Comparison of ENCODE assay signal across 1 cellular context in the genomic region with DNA sequence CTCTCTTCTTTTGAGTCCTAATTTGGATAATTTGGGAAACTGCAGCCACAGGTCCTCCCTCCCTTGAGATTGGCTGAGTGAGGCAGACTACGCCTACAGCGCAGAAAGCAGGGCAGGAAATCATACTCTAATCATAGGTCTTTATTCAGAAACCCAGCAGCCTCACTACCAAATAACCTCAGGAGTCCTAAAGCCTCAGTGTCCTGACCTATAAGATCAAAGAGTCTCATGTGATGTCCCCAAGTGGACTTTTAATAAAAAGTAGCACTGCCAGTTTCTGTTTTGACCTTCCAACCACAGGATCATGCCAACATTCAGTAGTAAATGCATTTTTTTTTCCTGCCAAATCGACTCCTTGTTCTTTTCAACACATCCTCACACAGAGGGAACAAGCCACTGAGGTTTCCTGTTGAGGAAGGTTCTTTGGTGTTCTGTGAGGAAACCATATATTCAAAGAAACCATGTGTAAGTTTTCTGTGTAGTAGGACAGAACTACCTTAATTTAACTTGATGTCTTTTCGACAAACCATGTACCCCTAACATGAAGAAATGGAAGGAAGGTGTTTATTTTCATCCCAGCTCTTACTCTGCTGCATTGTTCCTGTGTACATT.
TF ChIP-seq lines count a peak whose summit lies in the region.

No MANE protein-coding gene starts in this region.

TF ChIP-seq in IMR-90, 13 proteins besides CTCF, POLR2A, EP300 and RAD21 (continued from another document):
- TF ChIP-seq MXI1 (IDR thresholded peaks at IDR 0.05; ENCODE audit: borderline replicate concordance, low read depth, low read length) (no peak), FOS (IDR thresholded peaks at IDR 0.05; ENCODE audit: low read depth, low read length) (no peak), RFX5 (IDR thresholded peaks at IDR 0.05; ENCODE audit: low read depth, low read length) (no peak), MAZ (IDR thresholded peaks at IDR 0.05; ENCODE audit: borderline replicate concordance, low read depth, low read length) (no peak), NFE2L2 (IDR thresholded peaks at IDR 0.05; ENCODE audit: low read depth, low read length) (no peak), CHD1 (IDR thresholded peaks at IDR 0.05; ENCODE audit: low read depth, low read length) (no peak), CEBPB (IDR thresholded peaks at IDR 0.05; ENCODE audit: low read depth, low read length) (no peak), SMC3 (IDR thresholded peaks at IDR 0.05; ENCODE audit: low read depth, low read length) (no peak), RCOR1 (IDR thresholded peaks at IDR 0.05; ENCODE audit: insufficient replicate concordance, low read length) (no peak), MAFK (IDR thresholded peaks at IDR 0.05; ENCODE audit: low read depth, low read length) (no peak)
- TF ChIP-seq, protein P1, sequence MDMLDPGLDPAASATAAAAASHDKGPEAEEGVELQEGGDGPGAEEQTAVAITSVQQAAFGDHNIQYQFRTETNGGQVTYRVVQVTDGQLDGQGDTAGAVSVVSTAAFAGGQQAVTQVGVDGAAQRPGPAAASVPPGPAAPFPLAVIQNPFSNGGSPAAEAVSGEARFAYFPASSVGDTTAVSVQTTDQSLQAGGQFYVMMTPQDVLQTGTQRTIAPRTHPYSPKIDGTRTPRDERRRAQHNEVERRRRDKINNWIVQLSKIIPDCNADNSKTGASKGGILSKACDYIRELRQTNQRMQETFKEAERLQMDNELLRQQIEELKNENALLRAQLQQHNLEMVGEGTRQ (IDR thresholded peaks at IDR 0.05; ENCODE audit: low read depth, low read length), result no peak
